8 cellular contexts compared by ENCODE assay signal in the genomic region with DNA sequence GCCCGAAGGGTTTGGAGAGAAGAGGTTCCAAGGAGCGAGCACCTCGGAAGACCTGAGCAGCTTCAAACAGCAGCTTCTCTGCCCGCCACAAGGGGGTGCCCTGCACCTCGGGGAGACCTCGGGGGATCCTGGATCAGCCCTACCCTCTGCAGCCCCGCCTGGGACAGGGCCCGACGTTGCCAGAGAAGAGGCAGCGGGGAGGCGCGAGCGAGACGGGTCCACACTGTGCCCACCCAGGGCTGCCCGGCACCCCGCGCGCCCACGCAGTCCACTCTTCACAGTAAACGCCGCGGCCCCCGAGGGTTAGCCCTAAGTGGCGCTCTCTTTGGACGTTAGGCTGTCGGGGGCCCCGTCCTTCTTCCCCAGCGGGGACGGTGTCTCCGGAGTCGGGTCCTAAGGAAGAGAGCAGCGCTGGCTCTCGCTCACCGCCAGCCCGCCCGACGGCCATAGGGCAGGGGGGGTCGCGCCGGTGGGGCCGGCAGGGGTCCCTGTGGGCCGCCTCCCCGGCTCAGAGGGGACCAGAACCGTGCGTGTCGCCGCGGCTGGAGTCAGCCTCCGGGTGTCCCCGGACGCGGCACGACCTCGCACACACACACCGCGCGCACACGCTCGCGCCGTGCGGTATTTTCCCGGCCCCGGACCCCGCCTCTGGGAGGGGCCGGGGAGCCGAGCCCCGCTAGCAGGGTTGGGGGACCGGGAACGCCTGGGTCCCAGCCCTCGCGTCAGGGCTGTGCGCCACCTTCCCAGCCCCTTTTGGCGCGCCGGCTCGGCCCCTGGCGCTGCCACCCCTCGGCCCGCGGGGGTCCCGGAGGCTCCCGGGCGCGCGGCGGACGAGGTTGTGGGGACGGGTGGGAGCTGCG. TPM values are rescaled to one million over a fixed set of nuclear protein-coding genes. Genes with fewer than 3 reads are reported as not detected.
DNase-seq lines count a peak whose midpoint lies in the region; ATAC-seq and TF ChIP-seq lines count a peak whose summit lies in the region.

No MANE protein-coding gene starts in this region.

- no peaks in the 10 kb centered on the region for H3K36me3 Mint-ChIP-seq in activated naive CD4-positive, alpha-beta T cell treated with anti-CD3 and anti-CD28 coated beads, Interleukin-2, amount 10 ng/mL, durations not matched to agents 7 days and 5 days

- 3% methylated on average over 28 of the region's 90 CpGs for WGBS in SK-N-SH (ENCODE audit: low lambda C conversion rate)
- 1% methylated on average over 37 to 90 of the region's 90 CpGs for WGBS in psoas muscle, 3 donors

- intact Hi-C loops in psoas muscle (cut with DNase I) = loop anchor here (1.0 to 5.0 kb wide), 2 partner anchors 42 to 175 kb away; no protein-coding TSS in a partner anchor
- intact Hi-C loops in vagina (cut with DNase I) = no loop called here

- ATAC-seq in psoas muscle = peak; percentile 75 to 88 (median 81)

- no peak overlapping the region for H2AFZ ChIP-seq in SK-N-SH (ENCODE audit: low read depth)

- DNase-seq in NCI-H146 (lab: John Stamatoyannopoulos, UW) (peak; percentile 69), NCI-H146 treated with DMSO at 0.1 percent for 48 hours (lab: John Stamatoyannopoulos, UW; ENCODE audit: unreplicated experiment) (no peak), SK-N-SH (peak; percentile 89), cardiac muscle cell (ENCODE audit: low read depth in 1 of 2, low spot score in 1 of 2) (peak; percentile 54 to 68), psoas muscle (peak; percentile 57 to 81), vagina (ENCODE audit: extremely low spot score in 2 of 2) (no peak)
- peak; percentile 83 for DNase-seq in activated naive CD4-positive, alpha-beta T cell treated with anti-CD3 and anti-CD28 coated beads, Interleukin-2, amount 10 ng/mL, durations not matched to agents 7 days and 5 days

- peak; percentile 76 for TF ChIP-seq RAD21 in Ishikawa (IDR thresholded peaks at IDR 0.05; ENCODE audit: low read depth)
- peak; percentile 75 for TF ChIP-seq RAD21 in SK-N-SH (IDR thresholded peaks at IDR 0.05; ENCODE audit: low read length)

- no peak overlapping the region for H3K27ac Mint-ChIP-seq in activated naive CD4-positive, alpha-beta T cell treated with anti-CD3 and anti-CD28 coated beads, Interleukin-2, amount 10 ng/mL, durations not matched to agents 7 days and 5 days

- H3K27ac ChIP-seq in SK-N-SH (ENCODE audit: low read depth in 2 of 2, low read length in 1 of 2) (no peak overlapping the region), cardiac muscle cell (no peak overlapping the region), psoas muscle (no peak overlapping the region), vagina (no peak overlapping the region)

- peaks cover 93% of the 10 kb centered on the region for H3K27me3 Mint-ChIP-seq in activated naive CD4-positive, alpha-beta T cell treated with anti-CD3 and anti-CD28 coated beads, Interleukin-2, amount 10 ng/mL, durations not matched to agents 7 days and 5 days

- CTCF ChIA-PET in SK-N-SH (lab: Yijun Ruan, JAX) = interaction anchor here (0.5 to 14.2 kb wide), 67 partner anchors 8 to 825 kb away, joined by 3 to 190 read pairs (median 4); a partner anchor contains a TSS
- CTCF ChIA-PET in activated naive CD4-positive, alpha-beta T cell treated with anti-CD3 and anti-CD28 coated beads, Interleukin-2, amount 10 ng/mL, durations not matched to agents 7 days and 5 days (lab: Charles Lee) = interaction anchor here (0.5 to 3.7 kb wide), 14 partner anchors 11 to 131 kb away, joined by 3 to 34 read pairs (median 3); no protein-coding TSS in a partner anchor

- TF ChIP-seq EP300 in Ishikawa (IDR thresholded peaks at IDR 0.05; ENCODE audit: borderline replicate concordance) = no peak
- no peak for TF ChIP-seq EP300 in SK-N-SH (IDR thresholded peaks at IDR 0.05; ENCODE audit: borderline replicate concordance in 1 of 2, low read depth in 1 of 2, low read length in 1 of 2)

- H3K4me3 ChIP-seq in SK-N-SH (ENCODE audit: low read depth in 2 of 2, low read length in 1 of 2) (peak overlapping the region in 1 of 2 experiments; percentile 49; a peak in 3 of 4 replicates), cardiac muscle cell (peak overlapping the region; percentile 51), psoas muscle (peak overlapping the region; percentile 63), vagina (peak overlapping the region; percentile 40 to 60)

- no peaks in the 10 kb centered on the region for H3F3A ChIP-seq in SK-N-SH (replicated peaks; ENCODE audit: insufficient read depth)

- TF ChIP-seq CTCF in SK-N-SH (IDR thresholded peaks at IDR 0.05) = peak; percentile 69
- peak; percentile 86 for TF ChIP-seq CTCF in cardiac muscle cell (IDR thresholded peaks at IDR 0.05; ENCODE audit: low read depth, low read length)
- peak; percentile 85 for TF ChIP-seq CTCF in psoas muscle (IDR thresholded peaks at IDR 0.05)
- TF ChIP-seq CTCF in vagina (IDR thresholded peaks at IDR 0.05) = peak in 2 of 3 experiments; percentile 60 to 70

- no peaks in the 10 kb centered on the region for H3K9me3 ChIP-seq in SK-N-SH
- no peaks in the 10 kb centered on the region for H3K9me3 ChIP-seq in cardiac muscle cell (ENCODE audit: low read depth)
- H3K9me3 ChIP-seq in psoas muscle = no peaks in the 10 kb centered on the region
- no peaks in the 10 kb centered on the region for H3K9me3 ChIP-seq in vagina

- peaks cover 6% of the 10 kb centered on the region for H3K4me1 Mint-ChIP-seq in activated naive CD4-positive, alpha-beta T cell treated with anti-CD3 and anti-CD28 coated beads, Interleukin-2, amount 10 ng/mL, durations not matched to agents 7 days and 5 days

- H3K9me3 Mint-ChIP-seq in activated naive CD4-positive, alpha-beta T cell treated with anti-CD3 and anti-CD28 coated beads, Interleukin-2, amount 10 ng/mL, durations not matched to agents 7 days and 5 days = no peaks in the 10 kb centered on the region

- H3K4me3 Mint-ChIP-seq in activated naive CD4-positive, alpha-beta T cell treated with anti-CD3 and anti-CD28 coated beads, Interleukin-2, amount 10 ng/mL, durations not matched to agents 7 days and 5 days = peak overlapping the region; percentile 19

- no peaks in the 10 kb centered on the region for H3K9me2 ChIP-seq in SK-N-SH

- POLR2A ChIA-PET in SK-N-SH (lab: Yijun Ruan, JAX) = interaction anchor here (0.8 to 1.0 kb wide), 3 partner anchors 39 to 57 kb away, joined by 3 to 5 read pairs (median 4); no protein-coding TSS in a partner anchor

- peak overlapping the region; percentile 19; the same call in 1 of the 2 replicates for H3K4me2 ChIP-seq in SK-N-SH

- H3K9ac ChIP-seq in SK-N-SH = no peak overlapping the region

- H3K27me3 ChIP-seq in SK-N-SH (ENCODE audit: insufficient read depth) (peaks cover 61% of the 10 kb centered on the region), cardiac muscle cell (peaks cover 96% of the 10 kb centered on the region), psoas muscle (ENCODE audit: insufficient read depth in 3 of 3, low read length in 2 of 3) (peaks cover 0 to 92% (median 14%) of the 10 kb centered on the region in 3 donors), vagina (peaks cover 3% of the 10 kb centered on the region)

- H3K36me3 ChIP-seq in SK-N-SH (replicated peaks in 1 of 2; ENCODE audit: control insufficient read depth in 1 of 2, insufficient read depth in 2 of 2, low read length in 1 of 2) = no peaks in the 10 kb centered on the region
- no peaks in the 10 kb centered on the region for H3K36me3 ChIP-seq in cardiac muscle cell
- H3K36me3 ChIP-seq in psoas muscle (ENCODE audit: insufficient read depth in 1 of 2, low read depth in 1 of 2) = no peaks in the 10 kb centered on the region
- no peaks in the 10 kb centered on the region for H3K36me3 ChIP-seq in vagina

- H3K4me1 ChIP-seq in SK-N-SH (ENCODE audit: control insufficient read depth in 1 of 2, insufficient read depth in 2 of 2, low read depth in 1 of 2, low read length in 1 of 2) (no peaks in the 10 kb centered on the region; a peak in 1 of 4 replicates), cardiac muscle cell (ENCODE audit: low read depth) (no peaks in the 10 kb centered on the region), psoas muscle (no peaks in the 10 kb centered on the region), vagina (peaks cover 20% of the 10 kb centered on the region)

- H4K20me1 ChIP-seq in SK-N-SH (ENCODE audit: insufficient read depth) = no peaks in the 10 kb centered on the region

- TF ChIP-seq POLR2A in vagina (IDR thresholded peaks at IDR 0.05) = no peak

- no peaks in the 10 kb centered on the region for H3K79me2 ChIP-seq in SK-N-SH (ENCODE audit: insufficient read depth)

TF ChIP-seq in Ishikawa, 13 proteins besides CTCF, POLR2A, EP300 and RAD21 (continues in another document):
- TF ChIP-seq FOXM1 (IDR thresholded peaks at IDR 0.05; ENCODE audit: borderline replicate concordance, low read depth) = no peak
- no peak for TF ChIP-seq YY1 (IDR thresholded peaks at IDR 0.05; ENCODE audit: low read depth)
- no peak for TF ChIP-seq TAF1 (IDR thresholded peaks at IDR 0.05; ENCODE audit: low read depth)
- no peak for TF ChIP-seq CREB1 (IDR thresholded peaks at IDR 0.05; ENCODE audit: low read depth)

TF ChIP-seq in SK-N-SH, 30 proteins besides CTCF, POLR2A, EP300 and RAD21:
- TF ChIP-seq SMC3 (IDR thresholded peaks at IDR 0.05; ENCODE audit: low read depth, low read length) (peak; percentile 78), ELF1 (IDR thresholded peaks at IDR 0.05) (no peak)

RNA-seq across cellular contexts. Expression of a gene that starts 0.9 kb away (rescaled TPM):
- polyA plus RNA-seq in SK-N-SH (2012; rRNA removed) (0.03 TPM in 1 of 2 replicates, not detected in the other), cardiac muscle cell (not detected in 2 replicates), psoas muscle (1 to 10 TPM in 1 of 3 donors, under 1 TPM in 2; 0.17 to 1.2 (median 0.53) TPM)
- polyA plus RNA-seq in SK-N-SH (2012; cell fraction: cytosol; rRNA removed) = not detected in 2 replicates
- polyA plus RNA-seq in SK-N-SH (2012; cell fraction: nucleus; rRNA removed) = not detected in 2 replicates
- total RNA-seq in cardiac muscle cell (not detected in 2 replicates), psoas muscle (1 to 10 TPM in 1 of 4 donors, under 1 TPM in 3; 0.11 to 1.4 (median 0.47) TPM), vagina (1.7 TPM)

Comparison
In these comparisons a context has a peak if more than half of its experiments do, and no peak if none do; other contexts are left out.
1. DNase-seq: peak in NCI-H146 (single experiment), SK-N-SH (single experiment), activated naive CD4-positive, alpha-beta T cell treated with anti-CD3 and anti-CD28 coated beads, Interleukin-2, amount 10 ng/mL, durations not matched to agents 7 days and 5 days (single experiment), cardiac muscle cell (2 of 2) and psoas muscle (2 of 2); none in NCI-H146 treated with DMSO at 0.1 percent for 48 hours (single experiment) and vagina (0 of 2).
2. Peak in every context shown above with its lines, with median percentiles within 50 percentile points of each other: CTCF ChIP-seq.